ENCODE assay signal across 8 cellular contexts in the genomic region with DNA sequence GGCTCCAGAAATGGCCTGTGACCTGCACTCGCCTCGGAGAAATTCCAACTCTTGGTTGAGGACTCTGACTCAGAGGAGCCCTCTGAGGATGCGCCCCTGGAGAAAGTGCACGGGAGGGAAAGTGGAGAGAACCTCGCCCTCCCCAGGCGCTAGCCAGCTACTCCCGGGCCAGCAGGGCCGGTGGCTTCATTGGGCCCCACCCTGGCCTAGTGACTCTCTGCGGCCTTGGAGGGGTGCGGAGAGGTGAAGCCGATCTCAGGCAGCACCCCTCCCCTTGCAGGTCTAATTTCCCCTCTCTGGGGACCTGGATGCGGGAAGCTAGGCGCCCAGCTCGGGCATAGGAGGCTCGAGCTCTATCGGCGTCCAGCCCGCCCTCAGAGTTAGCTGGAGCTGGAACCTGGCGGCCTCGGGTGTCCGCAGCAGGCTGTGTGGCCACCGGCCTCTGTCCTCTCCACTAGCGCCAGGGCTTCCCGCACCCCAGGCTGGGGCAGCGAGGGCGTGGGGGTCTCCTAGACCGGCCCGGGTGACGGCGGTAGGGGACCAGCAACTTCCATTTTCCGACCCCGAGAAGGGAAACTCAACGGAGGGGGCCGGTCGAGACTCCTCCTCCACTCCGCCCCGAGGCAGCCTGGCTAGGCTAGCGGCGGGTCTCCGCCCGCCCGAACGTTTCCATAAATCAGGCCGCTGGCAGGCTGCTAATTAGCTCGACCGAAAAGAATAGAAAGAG. TPM values are rescaled to one million over a fixed set of nuclear protein-coding genes. Genes with fewer than 3 reads are reported as not detected.
DNase-seq lines count a peak whose midpoint lies in the region; ATAC-seq, FAIRE-seq and TF ChIP-seq lines count a peak whose summit lies in the region.

No MANE protein-coding gene starts in this region.

- TF ChIP-seq CTCF in AG04450 (IDR thresholded peaks at IDR 0.05; ENCODE audit: low read depth, low read length) (no peak), foreskin fibroblast (IDR thresholded peaks at IDR 0.05; ENCODE audit: low read depth, low read length) (no peak), neural progenitor cell (IDR thresholded peaks at IDR 0.05) (no peak)
- TF ChIP-seq CTCF in CD8-positive, alpha-beta T cell (IDR thresholded peaks at IDR 0.05) = no peak

- H3K4me2 ChIP-seq in neural progenitor cell = peak overlapping the region; percentile 98

- peaks cover 23% of the 10 kb centered on the region for H4K20me1 ChIP-seq in neural progenitor cell (ENCODE audit: low read depth)

- no peak overlapping the region for H3K27ac Mint-ChIP-seq in neural progenitor cell
- no peak overlapping the region for H3K27ac Mint-ChIP-seq in CD8-positive, alpha-beta T cell

- ATAC-seq in GM19035 (IDR thresholded peaks at IDR 0.05; ENCODE audit: unreplicated experiment) (no peak), HG03521 (IDR thresholded peaks at IDR 0.05; ENCODE audit: unreplicated experiment) (no peak)
- ATAC-seq in CD8-positive, alpha-beta T cell = no peak

- POLR2A ChIA-PET in AG04450 (lab: Yijun Ruan, JAX) = interaction anchor here (0.6 kb wide), 1 partner anchor 102 kb away, joined by 3 read pairs; no protein-coding TSS in a partner anchor
- POLR2A ChIA-PET in CD8-positive, alpha-beta T cell (lab: Charles Lee) = no interaction called here

- intact Hi-C loops in CD8-positive, alpha-beta T cell (cut with DNase I, micrococcal nuclease) = loop anchor here in 1 of 2 experiments (10.0 kb wide), 1 partner anchor 875 kb away; no protein-coding TSS in a partner anchor

- peaks cover 73% of the 10 kb centered on the region for H3F3A ChIP-seq in neural progenitor cell (ENCODE audit: low read depth)

- H3K9me3 ChIP-seq in AG04450 (ENCODE audit: control insufficient read depth, insufficient read depth, low read length) = no peaks in the 10 kb centered on the region; the same call in 1 of the 2 replicates
- no peaks in the 10 kb centered on the region for H3K9me3 ChIP-seq in neural progenitor cell (ENCODE audit: low read depth)
- no peaks in the 10 kb centered on the region for H3K9me3 ChIP-seq in CD8-positive, alpha-beta T cell (ENCODE audit: low read length)

- H3K36me3 ChIP-seq in neural progenitor cell = no peaks in the 10 kb centered on the region
- H3K36me3 ChIP-seq in CD8-positive, alpha-beta T cell (ENCODE audit: insufficient read depth, low read length) = no peaks in the 10 kb centered on the region

- CTCF ChIA-PET in AG04450 (lab: Charles Lee) = interaction anchor here (1.6 to 2.2 kb wide), 2 partner anchors 33 to 875 kb away, joined by 5 to 7 read pairs; no protein-coding TSS in a partner anchor
- CTCF ChIA-PET in CD8-positive, alpha-beta T cell (lab: Charles Lee) = interaction anchor here (1.4 kb wide), 1 partner anchor 10 kb away, joined by 3 read pairs; no protein-coding TSS in a partner anchor

- no peaks in the 10 kb centered on the region for H3K36me3 Mint-ChIP-seq in neural progenitor cell
- no peaks in the 10 kb centered on the region for H3K36me3 Mint-ChIP-seq in CD8-positive, alpha-beta T cell

- peaks cover 72% of the 10 kb centered on the region for H3K4me1 Mint-ChIP-seq in neural progenitor cell
- peaks cover 28% of the 10 kb centered on the region for H3K4me1 Mint-ChIP-seq in CD8-positive, alpha-beta T cell (ENCODE audit: low read depth)

- peak overlapping the region; percentile 74 for H3K4me3 Mint-ChIP-seq in neural progenitor cell
- no peak overlapping the region for H3K4me3 Mint-ChIP-seq in CD8-positive, alpha-beta T cell

- DNase-seq in AG04450 (ENCODE audit: low read depth, low spot score) (no peak), NOMO-1 treated with DMSO at 0.1 percent for 48 hours (lab: John Stamatoyannopoulos, UW; ENCODE audit: unreplicated experiment) (peak; percentile 43), foreskin fibroblast (peak in 1 of 2 donors; percentile 77), neural progenitor cell (ENCODE audit: low spot score) (peak; percentile 90), GM12891 (ENCODE audit: insufficient read length, low spot score) (no peak)
- no peak for DNase-seq in CD8-positive, alpha-beta T cell

- H3K27me3 Mint-ChIP-seq in neural progenitor cell (ENCODE audit: insufficient read depth, low read depth) = peaks cover 58% of the 10 kb centered on the region
- H3K27me3 Mint-ChIP-seq in CD8-positive, alpha-beta T cell (ENCODE audit: low read depth) = peaks cover 69% of the 10 kb centered on the region

- peak overlapping the region; percentile 21 for H3K27ac ChIP-seq in AG04450 (ENCODE audit: low read depth, low read length)
- peak overlapping the region; percentile 18 for H3K27ac ChIP-seq in neural progenitor cell
- no peak overlapping the region for H3K27ac ChIP-seq in CD8-positive, alpha-beta T cell (ENCODE audit: low read depth, low read length)

- peak overlapping the region; percentile 22 for H2AFZ ChIP-seq in neural progenitor cell (replicated peaks)

- H3K9me3 Mint-ChIP-seq in neural progenitor cell = no peaks in the 10 kb centered on the region
- H3K9me3 Mint-ChIP-seq in CD8-positive, alpha-beta T cell = no peaks in the 10 kb centered on the region

- no peak for TF ChIP-seq POLR2A in GM12891 (IDR thresholded peaks at IDR 0.05; ENCODE audit: low read depth, low read length)

- no peak for FAIRE-seq in GM12891 (lab: Jason Lieb, UNC)

- no peaks in the 10 kb centered on the region for H3K27me3 ChIP-seq in AG04450 (ENCODE audit: control insufficient read depth, insufficient read depth, low read length)
- peaks cover 96% of the 10 kb centered on the region for H3K27me3 ChIP-seq in neural progenitor cell
- peaks cover 47% of the 10 kb centered on the region for H3K27me3 ChIP-seq in CD8-positive, alpha-beta T cell (ENCODE audit: insufficient read depth, low read length)

- peaks cover 85% of the 10 kb centered on the region for H3K4me1 ChIP-seq in neural progenitor cell
- peaks cover 21% of the 10 kb centered on the region for H3K4me1 ChIP-seq in CD8-positive, alpha-beta T cell (ENCODE audit: insufficient read depth, low read length)

- H3K4me3 ChIP-seq in AG04450 (ENCODE audit: low read depth, low read length) (peak overlapping the region; percentile 63), foreskin fibroblast (ENCODE audit: low read depth in 1 of 2, low read length in 2 of 2) (peak overlapping the region; percentile 41 to 50), neural progenitor cell (peak overlapping the region; percentile 61)
- H3K4me3 ChIP-seq in CD8-positive, alpha-beta T cell (ENCODE audit: low read depth, low read length) = no peak overlapping the region

- no peak overlapping the region for H3K9ac ChIP-seq in neural progenitor cell

- H3K79me2 ChIP-seq in neural progenitor cell (ENCODE audit: low read depth) = peaks cover 30% of the 10 kb centered on the region

TF ChIP-seq in GM12891, 5 proteins besides CTCF, POLR2A, EP300 and RAD21:
- no peak for TF ChIP-seq POU2F2 (IDR thresholded peaks at IDR 0.05; ENCODE audit: low read depth, low read length)
- no peak for TF ChIP-seq SPI1 (IDR thresholded peaks at IDR 0.05; ENCODE audit: low read depth, low read length)
- TF ChIP-seq PAX5 (IDR thresholded peaks at IDR 0.05; ENCODE audit: insufficient read depth, low read length, severe bottlenecking) = no peak
- no peak for TF ChIP-seq TAF1 (IDR thresholded peaks at IDR 0.05; ENCODE audit: low read depth, low read length)
- TF ChIP-seq POLR2AphosphoS5 (IDR thresholded peaks at IDR 0.05; ENCODE audit: low read depth, low read length) = no peak

RNA-seq across cellular contexts. Expression of a gene that starts 29.4 kb away (rescaled TPM):
- polyA plus RNA-seq in AG04450 (2011; rRNA removed) = 63.1 and 66.9 TPM in 2 replicates
- polyA minus RNA-seq in AG04450 (2011; rRNA and poly(A)+ RNA removed) = 36.8 and 72.5 TPM in 2 replicates
- total RNA-seq in neural progenitor cell (ENCODE audit: low replicate concordance) = 24.6 and 32.1 TPM in 2 replicates
- total RNA-seq in CD8-positive, alpha-beta T cell = not detected
- 14.7 TPM for polyA plus RNA-seq in GM12891 (2012; ENCODE audit: low read depth, missing spikeins)

Comparison
In these comparisons a context has a peak if more than half of its experiments do, and no peak if none do; other contexts are left out.
1. DNase-seq: peak in NOMO-1 treated with DMSO at 0.1 percent for 48 hours (single experiment) and neural progenitor cell (single experiment); none in AG04450 (single experiment), CD8-positive, alpha-beta T cell (0 of 7) and GM12891 (single experiment).
2. RNA of a gene that starts 29.4 kb away (total RNA-seq): 24.6 to 32.1 TPM in neural progenitor cell; not detected in CD8-positive, alpha-beta T cell; every median in the first group is over 10 times any median in the second.